Comparison of ENCODE assay signal across 17 cellular contexts in genomic region chr4:30295652-30296051, GRCh38.
DNase-seq lines count a peak whose midpoint lies in the region; ATAC-seq and TF ChIP-seq lines count a peak whose summit lies in the region.
"Had no signal": no experiment of that assay in that cellular context is flagged by ENCODE, and none has a peak within 500 bp of the region (broad histone marks: within the 10 kb centered on the region; RNA-seq: fewer than 3 reads in every experiment).

No MANE protein-coding gene starts in this region.

- no peak overlapping the region for H4K91ac ChIP-seq in H9 (ENCODE audit: insufficient read length, low read depth, low read length)

- H2BK15ac ChIP-seq in H9 (ENCODE audit: low read depth, low read length), result no peak overlapping the region

- H3K27me3 ChIP-seq in A673 (replicated peaks; ENCODE audit: insufficient read depth, low read depth, low read length, poor library complexity), result no peaks in the 10 kb centered on the region
- no peaks in the 10 kb centered on the region for H3K27me3 ChIP-seq in H9 (ENCODE audit: insufficient read depth, low read length)
- H3K27me3 ChIP-seq in sigmoid colon, result no peaks in the 10 kb centered on the region
- H3K27me3 ChIP-seq: BLaER1 treated with 17β-estradiol and CSF1 and Interleukin-3, amounts not matched to agents 10 nM and 100 nM had no signal

- no peak overlapping the region for H4K5ac ChIP-seq in H9 (ENCODE audit: insufficient read length, low read depth, low read length)

- intact Hi-C loops in A673 (cut with micrococcal nuclease; ENCODE audit: unreplicated experiment), result no loop called here
- intact Hi-C loops in sigmoid colon (cut with DNase I), result no loop called here

- peak; percentile 81 for ATAC-seq in WTC11
- ATAC-seq: T-cell had no signal

- TF ChIP-seq CTCF in A673 (conservative IDR thresholded peaks at IDR 0.05; ENCODE audit: low read depth, low read length) (peak; percentile 36; the same call in 1 of the 2 replicates), H9 (conservative IDR thresholded peaks at IDR 0.05) (peak; percentile 60), WTC11 (IDR thresholded peaks at IDR 0.05) (no peak), sigmoid colon (IDR thresholded peaks at IDR 0.05) (no peak), foreskin fibroblast (IDR thresholded peaks at IDR 0.05; ENCODE audit: low read depth, low read length) (no peak)

- no peak overlapping the region for H2AFZ ChIP-seq in H9 (ENCODE audit: low read length)

- no peak overlapping the region for H3K27ac Mint-ChIP-seq in H9
- no peak overlapping the region for H3K27ac Mint-ChIP-seq in WTC11
- H3K27ac Mint-ChIP-seq: T-cell had no signal

- H3K4me3 ChIP-seq in A673 (ENCODE audit: low read depth, low read length, poor library complexity, severe bottlenecking), result no peak overlapping the region
- H3K4me3 ChIP-seq in sigmoid colon, result no peak overlapping the region
- H3K4me3 ChIP-seq in foreskin fibroblast (ENCODE audit: low read depth in 1 of 2, low read length in 2 of 2), result no peak overlapping the region
- H3K4me3 ChIP-seq: BLaER1 treated with 17β-estradiol and CSF1 and Interleukin-3, amounts not matched to agents 10 nM and 100 nM had no signal

- H3K56ac ChIP-seq in H9 (ENCODE audit: insufficient read length, low read depth, low read length), result no peak overlapping the region

- no peak overlapping the region for H3K18ac ChIP-seq in H9 (ENCODE audit: insufficient read length, low read depth, low read length)

- H3K4me1 ChIP-seq in A673 (ENCODE audit: insufficient read depth, low read length, poor library complexity, severe bottlenecking) (no peaks in the 10 kb centered on the region), H9 (ENCODE audit: insufficient read depth, low read length) (no peaks in the 10 kb centered on the region), sigmoid colon (no peaks in the 10 kb centered on the region)
- H3K4me1 ChIP-seq: BLaER1 treated with 17β-estradiol and CSF1 and Interleukin-3, amounts not matched to agents 10 nM and 100 nM had no signal

- WGBS in H9 (ENCODE audit: extremely low coverage, insufficient read length, low lambda C conversion rate), result no CpG with 5 or more reads among the region's 5 CpGs
- WGBS in sigmoid colon, 2 donors, result 57 to 64% methylated on average over 5 of the region's 5 CpGs

- H3T11ph ChIP-seq in H9 (ENCODE audit: low read length), result no peak overlapping the region

- H3K27me3 Mint-ChIP-seq in H9 (ENCODE audit: low read depth) (no peaks in the 10 kb centered on the region), WTC11 (ENCODE audit: low read depth) (no peaks in the 10 kb centered on the region)
- H3K27me3 Mint-ChIP-seq: T-cell had no signal

- no peaks in the 10 kb centered on the region for H3K36me3 ChIP-seq in A673 (ENCODE audit: insufficient read depth, low read length, poor library complexity, severe bottlenecking)
- no peaks in the 10 kb centered on the region for H3K36me3 ChIP-seq in sigmoid colon
- H3K36me3 ChIP-seq: BLaER1 treated with 17β-estradiol and CSF1 and Interleukin-3, amounts not matched to agents 10 nM and 100 nM had no signal

- no peaks in the 10 kb centered on the region for H3K4me1 Mint-ChIP-seq in H9
- no peaks in the 10 kb centered on the region for H3K4me1 Mint-ChIP-seq in WTC11
- H3K4me1 Mint-ChIP-seq: T-cell had no signal

- DNase-seq in A673 (ENCODE audit: low spot score) (peak; percentile 18), H9 (peak; percentile 28), WTC11 (ENCODE audit: low spot score) (peak; percentile 21), iPS-NIHi7 (ENCODE audit: extremely low spot score) (peak; percentile 17), DMS79 treated with DMSO at 0.1 percent for 48 hours (lab: John Stamatoyannopoulos, UW) (no peak), sigmoid colon (no peak), foreskin fibroblast (no peak)
- DNase-seq: NCI-H1436; NCI-H1930; NCI-H2171; NCI-H526; NK-92 treated with Interleukin-12 subunit alpha and Interleukin-12 subunit beta, amount 100 ng/mL, for 24 hours; SHP77; SK-N-SH; T-cell had no signal

- no peak overlapping the region for H3K9ac ChIP-seq in H9 (ENCODE audit: extremely low read depth, insufficient read length, low read length)
- H3K9ac ChIP-seq: BLaER1 treated with 17β-estradiol and CSF1 and Interleukin-3, amounts not matched to agents 10 nM and 100 nM; KMS-11; SK-N-SH had no signal

- H4K20me1 ChIP-seq in H9 (ENCODE audit: control insufficient read depth, insufficient read depth, insufficient read length), result no peaks in the 10 kb centered on the region
- H4K20me1 ChIP-seq: BLaER1 treated with 17β-estradiol and CSF1 and Interleukin-3, amounts not matched to agents 10 nM and 100 nM had no signal

- no peak for TF ChIP-seq EP300 in sigmoid colon (IDR thresholded peaks at IDR 0.05)

- H3K9me3 ChIP-seq in A673 (ENCODE audit: low read depth, low read length, poor library complexity, severe bottlenecking), result no peaks in the 10 kb centered on the region
- no peaks in the 10 kb centered on the region for H3K9me3 ChIP-seq in H9 (ENCODE audit: control insufficient read depth, low read depth, low read length)
- no peaks in the 10 kb centered on the region for H3K9me3 ChIP-seq in sigmoid colon
- H3K9me3 ChIP-seq: BLaER1 treated with 17β-estradiol and CSF1 and Interleukin-3, amounts not matched to agents 10 nM and 100 nM; SK-N-SH had no signal

- CTCF ChIA-PET in A673 (lab: Charles Lee), result no interaction called here
- CTCF ChIA-PET in WTC11 (lab: Charles Lee), result interaction anchor here (0.6 to 1.0 kb wide), 3 partner anchors 8 to 148 kb away, joined by 3 read pairs; no protein-coding TSS in a partner anchor

- no peak overlapping the region for H3K4me2 ChIP-seq in H9 (ENCODE audit: insufficient read depth, insufficient read length, low read length)
- H3K4me2 ChIP-seq: BLaER1 treated with 17β-estradiol and CSF1 and Interleukin-3, amounts not matched to agents 10 nM and 100 nM; KMS-11; SK-N-SH had no signal

- no peak overlapping the region for H4K8ac ChIP-seq in H9 (replicated peaks; ENCODE audit: insufficient read length, low read depth, low read length)

- H3K23ac ChIP-seq in H9 (ENCODE audit: insufficient read length, low read depth, low read length), result no peak overlapping the region

- H3K14ac ChIP-seq in H9 (ENCODE audit: insufficient read depth, low read length), result no peak overlapping the region

- no peaks in the 10 kb centered on the region for H3K36me3 Mint-ChIP-seq in H9 (ENCODE audit: insufficient read depth in 1 of 3, low read depth in 3 of 3)
- H3K36me3 Mint-ChIP-seq in WTC11, result no peaks in the 10 kb centered on the region
- H3K36me3 Mint-ChIP-seq: T-cell had no signal

- H2BK120ac ChIP-seq in H9 (ENCODE audit: low read depth, low read length, poor library complexity, severe bottlenecking), result no peak overlapping the region

- no peaks in the 10 kb centered on the region for H3K79me1 ChIP-seq in H9 (ENCODE audit: insufficient read depth, low read depth, low read length, poor library complexity, severe bottlenecking)

- TF ChIP-seq POLR2A in sigmoid colon (IDR thresholded peaks at IDR 0.05), result no peak

- H3K4ac ChIP-seq in H9 (ENCODE audit: low read depth, low read length), result no peak overlapping the region

- BruUV-seq in A673 (replicated peaks; lab: Mats Ljungman, UMichigan), result no TSS peak

- no peaks in the 10 kb centered on the region for H3K79me2 ChIP-seq in H9 (ENCODE audit: insufficient read depth, low read length)

- H2BK20ac ChIP-seq in H9 (ENCODE audit: low read depth, low read length, poor library complexity, severe bottlenecking), result no peak overlapping the region

- H3K9me3 Mint-ChIP-seq in H9, result no peaks in the 10 kb centered on the region
- H3K9me3 Mint-ChIP-seq in WTC11, result peaks cover 12% of the 10 kb centered on the region

- H3K27ac ChIP-seq in A673 (ENCODE audit: low read depth, low read length, poor library complexity, severe bottlenecking) (no peak overlapping the region), H9 (ENCODE audit: insufficient read length, low read depth, low read length) (no peak overlapping the region), sigmoid colon (no peak overlapping the region)
- H3K27ac ChIP-seq: BLaER1 treated with 17β-estradiol and CSF1 and Interleukin-3, amounts not matched to agents 10 nM and 100 nM; KMS-11 had no signal

- H3K4me3 Mint-ChIP-seq in H9, result no peak overlapping the region
- no peak overlapping the region for H3K4me3 Mint-ChIP-seq in WTC11
- H3K4me3 Mint-ChIP-seq: T-cell had no signal

- H2AK5ac ChIP-seq in H9 (ENCODE audit: insufficient read length, low read length), result no peak overlapping the region

- H2BK5ac ChIP-seq in H9 (ENCODE audit: insufficient read length, low read length), result no peak overlapping the region

- POLR2A ChIA-PET in A673 (lab: Charles Lee; ENCODE audit: low non-redundant PET), result no interaction called here
- POLR2A ChIA-PET in WTC11 (lab: Charles Lee), result interaction anchor here (0.6 kb wide), 1 partner anchor 283 kb away, joined by 4 read pairs; no protein-coding TSS in a partner anchor

- no peak overlapping the region for H2BK12ac ChIP-seq in H9 (ENCODE audit: insufficient read length, low read depth, low read length)

- H3K23me2 ChIP-seq in H9 (ENCODE audit: insufficient read length, low read depth, low read length, poor library complexity, severe bottlenecking), result no peaks in the 10 kb centered on the region

TF ChIP-seq in WTC11, 78 proteins besides CTCF, POLR2A, EP300 and RAD21 (continues in another document):
- TF ChIP-seq IRF2 (CRISPR knock-in tag; IDR thresholded peaks at IDR 0.05; ENCODE audit: borderline replicate concordance, low read depth) (no peak), GRHL2 (CRISPR knock-in tag; IDR thresholded peaks at IDR 0.05; ENCODE audit: insufficient replicate concordance, severe bottlenecking) (no peak), MXD4 (CRISPR knock-in tag; IDR thresholded peaks at IDR 0.05; ENCODE audit: borderline replicate concordance) (no peak)
- TF ChIP-seq, protein P1, sequence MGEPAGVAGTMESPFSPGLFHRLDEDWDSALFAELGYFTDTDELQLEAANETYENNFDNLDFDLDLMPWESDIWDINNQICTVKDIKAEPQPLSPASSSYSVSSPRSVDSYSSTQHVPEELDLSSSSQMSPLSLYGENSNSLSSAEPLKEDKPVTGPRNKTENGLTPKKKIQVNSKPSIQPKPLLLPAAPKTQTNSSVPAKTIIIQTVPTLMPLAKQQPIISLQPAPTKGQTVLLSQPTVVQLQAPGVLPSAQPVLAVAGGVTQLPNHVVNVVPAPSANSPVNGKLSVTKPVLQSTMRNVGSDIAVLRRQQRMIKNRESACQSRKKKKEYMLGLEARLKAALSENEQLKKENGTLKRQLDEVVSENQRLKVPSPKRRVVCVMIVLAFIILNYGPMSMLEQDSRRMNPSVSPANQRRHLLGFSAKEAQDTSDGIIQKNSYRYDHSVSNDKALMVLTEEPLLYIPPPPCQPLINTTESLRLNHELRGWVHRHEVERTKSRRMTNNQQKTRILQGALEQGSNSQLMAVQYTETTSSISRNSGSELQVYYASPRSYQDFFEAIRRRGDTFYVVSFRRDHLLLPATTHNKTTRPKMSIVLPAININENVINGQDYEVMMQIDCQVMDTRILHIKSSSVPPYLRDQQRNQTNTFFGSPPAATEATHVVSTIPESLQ (CRISPR knock-in tag; IDR thresholded peaks at IDR 0.05), result no peak

Comparison
In these comparisons a context has a peak if more than half of its experiments do, and no peak if none do; other contexts are left out.
1. DNase-seq: peak in A673 (single experiment), H9 (single experiment), WTC11 (single experiment) and iPS-NIHi7 (single experiment); none in DMS79 treated with DMSO at 0.1 percent for 48 hours (single experiment), sigmoid colon (single experiment) and foreskin fibroblast (0 of 2).
2. CTCF ChIP-seq: peak in A673 (single experiment) and H9 (single experiment); none in WTC11 (single experiment), sigmoid colon (0 of 4) and foreskin fibroblast (single experiment).